Comparison of ENCODE assay signal across 8 cellular contexts in the genomic region with DNA sequence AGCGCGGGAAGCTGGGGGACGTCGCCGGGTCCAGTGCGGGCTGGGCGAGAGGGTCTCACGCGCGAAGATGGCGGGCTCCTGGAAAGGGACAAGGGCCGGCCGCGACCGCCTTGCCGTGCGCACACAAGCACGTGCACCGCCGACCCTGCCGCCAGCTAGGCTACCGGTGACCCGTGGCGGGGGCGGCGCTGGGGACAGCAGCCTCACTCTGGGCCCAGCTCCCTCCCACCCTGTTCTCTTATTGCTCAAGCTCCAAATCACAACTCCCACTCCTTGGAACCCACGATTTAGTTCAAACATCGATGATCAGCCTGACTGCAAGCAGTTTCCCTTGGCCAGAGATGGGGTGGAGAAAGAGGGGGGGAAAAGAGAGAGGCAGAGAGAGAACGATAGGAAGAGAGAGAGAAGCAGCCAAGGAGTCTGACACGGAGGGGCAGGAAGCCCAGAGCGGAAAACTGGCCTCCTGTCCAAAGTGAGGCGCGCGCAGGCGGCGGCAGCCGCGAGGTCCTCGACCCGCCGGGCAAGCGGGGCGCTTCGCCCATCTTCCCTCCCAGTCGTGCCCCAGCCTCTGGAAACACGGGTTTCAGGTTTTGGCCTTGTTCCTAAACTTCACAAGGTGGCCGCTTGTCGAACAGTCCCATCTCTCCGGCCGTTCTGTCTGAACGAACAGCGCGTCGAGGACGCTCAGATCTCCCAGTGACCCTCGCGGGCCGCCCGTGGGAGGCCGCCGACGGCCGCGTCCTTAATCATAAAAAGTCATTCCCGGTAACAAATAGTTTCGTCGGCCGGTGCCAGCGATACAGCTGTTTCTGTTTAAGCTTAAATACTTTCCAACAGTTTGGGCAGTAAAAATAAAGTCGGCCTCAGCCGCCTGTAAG. TPM values are rescaled to one million over a fixed set of nuclear protein-coding genes. Genes with fewer than 3 reads are reported as not detected.
A peak's percentile ranks its signal among the peaks of the same experiment; 100 is the strongest.
DNase-seq lines count a peak whose midpoint lies in the region; ATAC-seq and TF ChIP-seq lines count a peak whose summit lies in the region.

No MANE protein-coding gene starts in this region.

- H3K36me3 Mint-ChIP-seq in activated naive CD8-positive, alpha-beta T cell treated with anti-CD3 and anti-CD28 coated beads for 36 hours = peaks cover 2% of the 10 kb centered on the region

- peaks cover 33% of the 10 kb centered on the region for H3K4me1 Mint-ChIP-seq in activated naive CD8-positive, alpha-beta T cell treated with anti-CD3 and anti-CD28 coated beads for 36 hours

- ATAC-seq in heart left ventricle (no peak), left cardiac atrium (no peak), aorta (ENCODE audit: low FRiP score) (no peak)

- TF ChIP-seq CTCF in heart left ventricle (IDR thresholded peaks at IDR 0.05) (no peak), liver (IDR thresholded peaks at IDR 0.05; ENCODE audit: low read depth, low read length, missing input control) (no peak)

- no peak overlapping the region for H3K9ac ChIP-seq in liver (ENCODE audit: low read depth in 1 of 2, low read length in 2 of 2)

- in situ Hi-C loops in KBM-7 (cut with MboI; ENCODE audit: low pct_unique_long_range_greater_than_20kb, low sequenced_read_pairs) = no loop called here

- H3K4me3 ChIP-seq in heart left ventricle (peak overlapping the region; percentile 36 to 95 (median 74)), liver (ENCODE audit: low read depth in 1 of 3, low read length in 3 of 3) (peak overlapping the region in 1 of 3 donors; percentile 76), aorta (ENCODE audit: low read length in 2 of 2) (no peak overlapping the region)

- H3K9me3 Mint-ChIP-seq in activated naive CD8-positive, alpha-beta T cell treated with anti-CD3 and anti-CD28 coated beads for 36 hours = no peaks in the 10 kb centered on the region

- intact Hi-C loops in heart left ventricle (cut with DNase I) (loop anchor here in 7 of 10 donors (5.0 to 10.0 kb wide), 5 partner anchors 39 to 194 kb away; a partner anchor contains a TSS), left cardiac atrium (cut with DNase I) (loop anchor here in 1 of 2 donors (5.0 to 10.0 kb wide), 2 partner anchors 44 to 54 kb away; no protein-coding TSS in a partner anchor), aorta (cut with DNase I) (loop anchor here in 1 of 2 donors (5.0 kb wide), 1 partner anchor 39 kb away; a partner anchor contains a TSS)

- no peaks in the 10 kb centered on the region for H3K9me3 ChIP-seq in heart left ventricle
- H3K9me3 ChIP-seq in liver (ENCODE audit: control insufficient read depth in 4 of 4, low read length in 3 of 4) = peaks cover 0 to 1% (median 0%) of the 10 kb centered on the region in 4 donors
- H3K9me3 ChIP-seq in aorta (ENCODE audit: control insufficient read depth, low read length) = no peaks in the 10 kb centered on the region

- H3K27me3 Mint-ChIP-seq in activated naive CD8-positive, alpha-beta T cell treated with anti-CD3 and anti-CD28 coated beads for 36 hours = peaks cover 52% of the 10 kb centered on the region

- no peak for TF ChIP-seq POLR2A in heart left ventricle (IDR thresholded peaks at IDR 0.05)

- H3K36me3 ChIP-seq in heart left ventricle (peaks cover 0 to 9% (median 0%) of the 10 kb centered on the region in 9 donors), liver (ENCODE audit: control insufficient read depth in 4 of 4, insufficient read depth in 3 of 4, low read depth in 1 of 4, low read length in 3 of 4) (peaks cover 0 to 6% (median 0%) of the 10 kb centered on the region in 4 donors), aorta (ENCODE audit: control insufficient read depth in 1 of 2, insufficient read depth in 2 of 2, low read length in 1 of 2) (no peaks in the 10 kb centered on the region)

- TF ChIP-seq RAD21 in liver (IDR thresholded peaks at IDR 0.05) = no peak

- DNase-seq in heart left ventricle (no peak), left cardiac atrium (no peak), KBM-7 (no peak), NCI-H2081 (lab: John Stamatoyannopoulos, UW) (no peak), aorta (no peak), cerebellar cortex (ENCODE audit: low spot score) (no peak)
- no peak for DNase-seq in activated naive CD8-positive, alpha-beta T cell treated with anti-CD3 and anti-CD28 coated beads for 36 hours

- H3K4me3 Mint-ChIP-seq in activated naive CD8-positive, alpha-beta T cell treated with anti-CD3 and anti-CD28 coated beads for 36 hours = peak overlapping the region; percentile 37

- H3K27me3 ChIP-seq in heart left ventricle (peaks cover 57 to 67% (median 61%) of the 10 kb centered on the region in 9 donors), liver (ENCODE audit: control insufficient read depth in 4 of 4, insufficient read depth in 4 of 4, low read length in 3 of 4) (peaks cover 3 to 33% (median 15%) of the 10 kb centered on the region in 4 donors), aorta (ENCODE audit: control insufficient read depth in 1 of 2, insufficient read depth in 2 of 2, low read length in 1 of 2) (no peaks in the 10 kb centered on the region)

- H3K27ac Mint-ChIP-seq in activated naive CD8-positive, alpha-beta T cell treated with anti-CD3 and anti-CD28 coated beads for 36 hours = no peak overlapping the region

- 1 to 4% (median 2%) methylated on average over 59 to 71 of the region's 71 CpGs for WGBS in heart left ventricle, 4 donors
- WGBS in liver = 3% methylated on average over 71 of the region's 71 CpGs
- 1 to 2% methylated on average over 61 to 71 of the region's 71 CpGs for WGBS in aorta, 2 donors

- H3K27ac ChIP-seq in heart left ventricle (no peak overlapping the region), liver (ENCODE audit: low read depth in 1 of 2, low read length in 2 of 2) (no peak overlapping the region), aorta (ENCODE audit: low read depth in 1 of 2, low read length in 2 of 2) (no peak overlapping the region)

- H3K4me1 ChIP-seq in heart left ventricle = peaks cover 3 to 66% (median 45%) of the 10 kb centered on the region in 12 donors
- H3K4me1 ChIP-seq in liver (ENCODE audit: control insufficient read depth in 4 of 4, insufficient read depth in 4 of 4, low read length in 3 of 4) = peaks cover 12 to 45% (median 20%) of the 10 kb centered on the region in 4 donors
- no peaks in the 10 kb centered on the region for H3K4me1 ChIP-seq in aorta (ENCODE audit: control insufficient read depth in 1 of 2, insufficient read depth in 2 of 2, low read length in 2 of 2)

TF ChIP-seq in liver, 16 proteins besides CTCF, POLR2A, EP300 and RAD21:
- TF ChIP-seq FOXA2 (IDR thresholded peaks at IDR 0.05) = no peak
- no peak for TF ChIP-seq HNF4A (conservative IDR thresholded peaks at IDR 0.05)
- no peak for TF ChIP-seq NR2F2 (IDR thresholded peaks at IDR 0.05)
- peak; percentile 6 to 57 for TF ChIP-seq RXRA (IDR thresholded peaks at IDR 0.05)

RNA-seq across cellular contexts. Expression of a gene that starts 1.7 kb away (rescaled TPM):
- total RNA-seq in heart left ventricle (1 to 10 TPM; 1.5 to 9.2 (median 5.3) TPM), left cardiac atrium (1 to 10 TPM; 4.1 to 5.9 TPM), liver (1 to 10 TPM; 1.4 to 2.3 TPM), aorta (1 to 10 TPM; 5.3 to 6.2 TPM)
- polyA plus RNA-seq in heart left ventricle (1 to 10 TPM; 3.6 to 5.1 TPM), liver (1 to 10 TPM in 1 of 2 donors, under 1 TPM in 1; 0.75 to 2.7 TPM), aorta (1 to 10 TPM; 1.4 to 2.4 TPM)
- total RNA-seq in activated naive CD8-positive, alpha-beta T cell treated with anti-CD3 and anti-CD28 coated beads for 36 hours = 1 to 10 TPM; 3.5 to 4.1 TPM

RNA-seq across cellular contexts. Expression of a gene that starts 20.6 kb away (rescaled TPM):
- total RNA-seq in heart left ventricle (1 to 10 TPM; 2.4 to 4.3 (median 3.2) TPM), left cardiac atrium (1 to 10 TPM; 3.1 to 3.5 TPM), liver (1 to 10 TPM in 1 of 2 donors, under 1 TPM in 1; 0.33 to 2.4 TPM), aorta (1 to 10 TPM; 1.2 to 4.5 TPM)
- polyA plus RNA-seq in heart left ventricle (1 to 10 TPM; 2.9 TPM), liver (under 1 TPM; 0.36 to 0.69 TPM), aorta (not detected)
- total RNA-seq in activated naive CD8-positive, alpha-beta T cell treated with anti-CD3 and anti-CD28 coated beads for 36 hours = 1 to 10 TPM; 5.2 to 5.4 TPM

RNA-seq across cellular contexts. Expression of a gene that starts 40.7 kb away (rescaled TPM):
- 10 to 100 TPM; 16.7 to 41.1 (median 26.9) TPM for total RNA-seq in heart left ventricle
- polyA plus RNA-seq in heart left ventricle = 10 to 100 TPM; 10.9 to 14.2 TPM
- 10 to 100 TPM; 17.9 to 24.2 TPM for total RNA-seq in left cardiac atrium
- 10 to 100 TPM; 18.2 to 18.6 TPM for total RNA-seq in activated naive CD8-positive, alpha-beta T cell treated with anti-CD3 and anti-CD28 coated beads for 36 hours
- total RNA-seq in liver = 1 to 10 TPM; 4.8 to 7.7 TPM
- polyA plus RNA-seq in liver = 1 to 10 TPM; 4.9 to 8.9 TPM
- 10 to 100 TPM; 10.7 to 13.4 TPM for total RNA-seq in aorta
- 1 to 10 TPM; 2.5 to 8.0 TPM for polyA plus RNA-seq in aorta

Comparison
In these comparisons a context has a peak if more than half of its experiments do, and no peak if none do; other contexts are left out.
1. H3K4me3 ChIP-seq: peak in heart left ventricle (12 of 12); none in aorta (0 of 2).